ENCODE assay signal across 8 cellular contexts in the genomic region with DNA sequence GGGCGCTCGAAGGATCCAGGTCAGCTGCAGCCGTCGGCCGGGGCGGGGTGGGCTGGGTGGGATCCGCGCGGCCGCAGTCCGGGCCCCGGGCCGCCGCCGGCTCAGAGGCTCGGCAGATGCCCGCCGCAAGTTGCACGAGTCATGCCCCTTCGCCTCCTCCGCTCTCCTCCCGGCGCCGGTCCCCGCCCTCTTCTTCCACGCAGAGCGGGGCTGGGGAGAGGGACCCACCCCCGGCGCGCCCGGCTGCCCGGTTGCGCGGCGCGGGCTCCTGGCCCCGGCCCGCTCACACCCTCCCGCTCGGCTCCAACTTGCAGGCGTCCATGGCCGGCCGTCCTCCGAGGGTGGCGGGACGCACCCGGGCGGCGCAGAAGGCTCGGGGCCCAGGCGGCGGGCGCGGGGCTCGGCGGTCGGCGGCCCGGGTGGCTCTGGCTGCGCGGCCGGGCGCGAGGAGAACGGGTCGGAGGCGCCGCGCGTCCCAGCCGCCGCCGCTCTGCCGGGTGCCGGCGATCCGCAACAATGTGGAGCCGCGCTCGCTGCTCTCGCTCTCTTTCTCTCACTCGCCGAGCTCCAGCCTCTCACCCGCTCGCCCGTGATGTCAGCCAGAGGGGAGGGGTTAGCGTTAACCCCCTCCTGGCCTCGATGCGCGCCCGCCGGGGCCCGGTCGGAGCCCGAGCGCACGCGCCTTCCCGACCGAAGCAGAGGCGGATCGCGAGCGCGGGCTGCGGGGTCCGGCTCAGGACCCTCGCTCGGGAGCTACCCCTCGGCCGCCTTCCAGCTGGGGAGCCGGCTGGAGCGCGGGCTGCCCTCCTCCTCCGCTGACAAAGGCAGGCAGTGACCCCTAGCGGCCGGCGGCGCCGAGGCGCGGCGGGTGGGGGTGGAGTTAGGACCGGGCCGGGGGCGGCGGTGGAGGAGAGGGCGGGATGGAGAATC. TPM values are rescaled to one million over a fixed set of nuclear protein-coding genes. Genes with fewer than 3 reads are reported as not detected.
DNase-seq lines count a peak whose midpoint lies in the region; TF ChIP-seq lines count a peak whose summit lies in the region.

A gene with protein sequence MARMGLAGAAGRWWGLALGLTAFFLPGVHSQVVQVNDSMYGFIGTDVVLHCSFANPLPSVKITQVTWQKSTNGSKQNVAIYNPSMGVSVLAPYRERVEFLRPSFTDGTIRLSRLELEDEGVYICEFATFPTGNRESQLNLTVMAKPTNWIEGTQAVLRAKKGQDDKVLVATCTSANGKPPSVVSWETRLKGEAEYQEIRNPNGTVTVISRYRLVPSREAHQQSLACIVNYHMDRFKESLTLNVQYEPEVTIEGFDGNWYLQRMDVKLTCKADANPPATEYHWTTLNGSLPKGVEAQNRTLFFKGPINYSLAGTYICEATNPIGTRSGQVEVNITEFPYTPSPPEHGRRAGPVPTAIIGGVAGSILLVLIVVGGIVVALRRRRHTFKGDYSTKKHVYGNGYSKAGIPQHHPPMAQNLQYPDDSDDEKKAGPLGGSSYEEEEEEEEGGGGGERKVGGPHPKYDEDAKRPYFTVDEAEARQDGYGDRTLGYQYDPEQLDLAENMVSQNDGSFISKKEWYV (minus strand): TSS at position 550 of the 930 bp plus-strand sequence. CDS start 647 bp downstream, outside the sequence.

- H3K79me2 ChIP-seq in OCI-LY7 (ENCODE audit: insufficient read depth, low read depth, low read length), result no peaks in the 10 kb centered on the region

- TF ChIP-seq POLR2A in erythroblast (IDR thresholded peaks at IDR 0.05; ENCODE audit: low read length), result peak; percentile 69

- no peaks in the 10 kb centered on the region for H3K9me3 ChIP-seq in OCI-LY7 (ENCODE audit: low read length)
- no peaks in the 10 kb centered on the region for H3K9me3 ChIP-seq in muscle layer of colon (ENCODE audit: low read length)

- no peaks in the 10 kb centered on the region for H3K36me3 ChIP-seq in OCI-LY7 (ENCODE audit: insufficient read depth, low read length)
- H3K36me3 ChIP-seq in muscle layer of colon (ENCODE audit: insufficient read depth, low read length), result no peaks in the 10 kb centered on the region

- peak; percentile 97 for DNase-seq in DMS 273 (lab: John Stamatoyannopoulos, UW; ENCODE audit: unreplicated experiment)
- peak; percentile 97 for DNase-seq in GM20000 (ENCODE audit: low spot score)
- peak; percentile 87 for DNase-seq in HT-29 (ENCODE audit: low spot score)
- peak; percentile 88 for DNase-seq in OCI-LY7 (ENCODE audit: low spot score)
- DNase-seq in activated T-cell treated with anti-CD3 and anti-CD28 coated beads, Interleukin-2, amount 50 U/mL, for 1 hour, result peak; percentile 94
- peak; percentile 84 to 88 for DNase-seq in erythroblast (lab: John Stamatoyannopoulos, UW)
- DNase-seq in stimulated activated CD8-positive, alpha-beta memory T cell treated with anti-CD3 and anti-CD28 coated beads, Interleukin-4, amount 100 ng/mL, for 48 hours, result peak; percentile 93

- peak within 1 kb of the TSS; percentile 43 for H3K9ac ChIP-seq in muscle layer of colon (ENCODE audit: low read length)

- H3K4me3 ChIP-seq in OCI-LY7 (ENCODE audit: low read depth, low read length, poor library complexity, severe bottlenecking), result peak within 1 kb of the TSS; percentile 69
- H3K4me3 ChIP-seq in muscle layer of colon (ENCODE audit: low read depth in 1 of 2, low read length in 2 of 2), result peak within 1 kb of the TSS; percentile 78 to 80

- TF ChIP-seq CTCF in GM20000 (IDR thresholded peaks at IDR 0.05; ENCODE audit: extremely low read depth, missing control alignments) (peak; percentile 76), OCI-LY7 (conservative IDR thresholded peaks at IDR 0.05; ENCODE audit: low read length) (peak; percentile 95)

- no peaks in the 10 kb centered on the region for H3K27me3 ChIP-seq in muscle layer of colon (ENCODE audit: control insufficient read depth in 1 of 2, insufficient read depth in 2 of 2, low read length in 2 of 2)

- CTCF ChIA-PET in OCI-LY7 (lab: Charles Lee; ENCODE audit: unreplicated experiment), result interaction anchor here (0.5 to 1.7 kb wide), 4 partner anchors 11 to 1685 kb away, joined by 3 to 16 read pairs (median 4); no protein-coding TSS in a partner anchor

- H2AFZ ChIP-seq in OCI-LY7 (ENCODE audit: low read length), result peak within 1 kb of the TSS; percentile 54

- no peaks in the 10 kb centered on the region for H4K20me1 ChIP-seq in OCI-LY7 (ENCODE audit: insufficient read depth, low read length)

- no peaks in the 10 kb centered on the region for H3K9me2 ChIP-seq in OCI-LY7 (ENCODE audit: insufficient read depth, low read length)

- peak within 1 kb of the TSS; percentile 94 for H3K4me2 ChIP-seq in OCI-LY7 (ENCODE audit: low read length)

- H3K4me1 ChIP-seq in OCI-LY7 (ENCODE audit: insufficient read depth, low read length, poor library complexity, severe bottlenecking) (peaks cover 30% of the 10 kb centered on the region), muscle layer of colon (ENCODE audit: insufficient read depth, low read length) (peaks cover 20% of the 10 kb centered on the region)

- H3K27ac ChIP-seq in OCI-LY7 (ENCODE audit: low read depth, low read length, poor library complexity, severe bottlenecking), result peak within 1 kb of the TSS; percentile 6
- H3K27ac ChIP-seq in muscle layer of colon (ENCODE audit: low read depth, low read length), result peak within 1 kb of the TSS; percentile 74

- intact Hi-C loops in OCI-LY7 (cut with micrococcal nuclease; ENCODE audit: unreplicated experiment), result loop anchor here (1.0 to 10.0 kb wide), 5 partner anchors 55 to 482 kb away; partner anchors contain the start of gene OAF

- no TSS peak for BruUV-seq in OCI-LY7 (replicated peaks; lab: Mats Ljungman, UMichigan)

- POLR2A ChIA-PET in OCI-LY7 (lab: Charles Lee), result interaction anchor here (0.5 to 1.3 kb wide), 3 partner anchors 55 to 991 kb away, joined by 3 to 7 read pairs (median 3); no protein-coding TSS in a partner anchor

RNA-seq across cellular contexts. Expression of the gene that starts here (rescaled TPM):
- 38.9 and 46.5 TPM in 2 replicates for total RNA-seq in HT-29 (2014; rRNA removed; shearing (Covaris generic))
- 2.3 and 5.8 TPM in 2 replicates for total RNA-seq in OCI-LY7 (2014; rRNA removed; shearing (Covaris generic))
- total RNA-seq in OCI-LY7 (2022), result 11.5 and 14.3 TPM in 2 replicates

Comparison
In these comparisons a context has a peak if more than half of its experiments do, and no peak if none do; other contexts are left out.
1. Peak in every context shown above with its lines: DNase-seq, H3K4me3 ChIP-seq and H3K27ac ChIP-seq.